9 cellular contexts compared by ENCODE assay signal in genomic region chr17:11598274-11599221, GRCh38. TPM values are rescaled to one million over a fixed set of nuclear protein-coding genes. Genes with fewer than 3 reads are reported as not detected.
DNase-seq lines count a peak whose midpoint lies in the region; ATAC-seq and TF ChIP-seq lines count a peak whose summit lies in the region.
"Had no signal": no experiment of that assay in that cellular context is flagged by ENCODE, and none has a peak within 500 bp of the region (broad histone marks: within the 10 kb centered on the region; RNA-seq: fewer than 3 reads in every experiment).

Gene DNAH9, plus strand, starts transcription at chr17:11598470. Its CDS starts 29 bp downstream, at chr17:11598499.

- peaks cover 5% of the 10 kb centered on the region for H3K4me1 Mint-ChIP-seq in mesothelial cell of epicardium

- H3K27ac ChIP-seq in esophagus muscularis mucosa (replicated peaks in 1 of 4) (peak within 1 kb of the TSS; percentile 73 to 87 (median 82)), suprapubic skin (no peak within 1 kb of the TSS)
- H3K27ac ChIP-seq: KMS-11 had no signal

- 2% methylated on average over 40 of the region's 84 CpGs for WGBS in esophagus muscularis mucosa
- WGBS in suprapubic skin, result under 1% methylated on average over 37 of the region's 84 CpGs

- peaks cover 10 to 18% (median 17%) of the 10 kb centered on the region in 4 donors for H3K4me1 ChIP-seq in esophagus muscularis mucosa
- peaks cover 11% of the 10 kb centered on the region for H3K4me1 ChIP-seq in suprapubic skin

- TF ChIP-seq EP300 in esophagus muscularis mucosa (IDR thresholded peaks at IDR 0.05) (no peak), suprapubic skin (IDR thresholded peaks at IDR 0.05) (no peak)

- peak within 1 kb of the TSS; percentile 54 for H3K4me3 Mint-ChIP-seq in mesothelial cell of epicardium

- no peak for ATAC-seq in HG03196 (IDR thresholded peaks at IDR 0.05; ENCODE audit: unreplicated experiment)

- H3K36me3 ChIP-seq in esophagus muscularis mucosa (no peaks in the 10 kb centered on the region), suprapubic skin (no peaks in the 10 kb centered on the region)

- H3K27me3 Mint-ChIP-seq in mesothelial cell of epicardium (ENCODE audit: low read depth), result peaks cover 59% of the 10 kb centered on the region

- intact Hi-C loops in esophagus muscularis mucosa (cut with DNase I), result no loop called here

- H3K36me3 Mint-ChIP-seq in mesothelial cell of epicardium, result no peaks in the 10 kb centered on the region

- no peak within 1 kb of the TSS for H3K27ac Mint-ChIP-seq in mesothelial cell of epicardium

- TF ChIP-seq CTCF in esophagus muscularis mucosa (IDR thresholded peaks at IDR 0.05) (no peak), mesothelial cell of epicardium (IDR thresholded peaks at IDR 0.05; ENCODE audit: unreplicated experiment) (no peak), suprapubic skin (IDR thresholded peaks at IDR 0.05) (no peak)

- peaks cover 0 to 5% (median 0%) of the 10 kb centered on the region in 4 donors for H3K27me3 ChIP-seq in esophagus muscularis mucosa
- peaks cover 3% of the 10 kb centered on the region for H3K27me3 ChIP-seq in suprapubic skin

- H3K4me3 ChIP-seq in esophagus muscularis mucosa (peak within 1 kb of the TSS; percentile 63 to 78 (median 70)), suprapubic skin (peak within 1 kb of the TSS; percentile 57)

- no peaks in the 10 kb centered on the region for H3K9me3 ChIP-seq in esophagus muscularis mucosa
- H3K9me3 ChIP-seq in suprapubic skin, result no peaks in the 10 kb centered on the region

- H3K9me3 Mint-ChIP-seq in mesothelial cell of epicardium, result no peaks in the 10 kb centered on the region

- DNase-seq in HT-29 (ENCODE audit: low spot score) (peak; percentile 73), SHP77 treated with DMSO at 0.1 percent for 48 hours (lab: John Stamatoyannopoulos, UW) (peak; percentile 43), esophagus muscularis mucosa (ENCODE audit: extremely low spot score) (peak; percentile 98), mesothelial cell of epicardium (ENCODE audit: low spot score in 2 of 2, unreplicated experiment in 2 of 2) (peak; percentile 91 to 93), suprapubic skin (ENCODE audit: low spot score in 2 of 2) (peak; percentile 96), SKM-1 (lab: John Stamatoyannopoulos, UW; ENCODE audit: unreplicated experiment) (no peak), SKM-1 treated with dmso at 0.1 percent for 144 hours (lab: John Stamatoyannopoulos, UW; ENCODE audit: unreplicated experiment) (no peak)

- TF ChIP-seq POLR2A in esophagus muscularis mucosa (IDR thresholded peaks at IDR 0.05; ENCODE audit: low read depth), result no peak
- TF ChIP-seq POLR2A in suprapubic skin (IDR thresholded peaks at IDR 0.05), result no peak

RNA-seq across cellular contexts. Expression of gene DNAH9, which starts in this region (rescaled TPM):
- total RNA-seq in HT-29 (2014; rRNA removed; shearing (Covaris generic)), result 0.03 TPM in 1 of 2 replicates, not detected in the other
- total RNA-seq in esophagus muscularis mucosa (under 1 TPM in 2 of 4 donors, not detected in 2; under 0.01 to 0.92 TPM), mesothelial cell of epicardium (0.35 to 0.96 TPM (median 0.47 TPM) in 3 replicates), suprapubic skin (10 to 100 TPM in 1 of 4 donors, 1 to 10 TPM in 3; 3.0 to 14.2 (median 4.1) TPM)

Comparison
In these comparisons a context has a peak if more than half of its experiments do, and no peak if none do; other contexts are left out.
1. Peak in DNase-seq in HT-29; RNA of the gene not detected or under 1 TPM.
2. Peak in DNase-seq, H3K4me3 ChIP-seq and H3K27ac ChIP-seq in esophagus muscularis mucosa; RNA of the gene not detected or under 1 TPM.
3. Peak in DNase-seq in mesothelial cell of epicardium; RNA of the gene not detected or under 1 TPM.
4. DNase-seq: peak in SHP77 treated with DMSO at 0.1 percent for 48 hours (single experiment) and suprapubic skin (2 of 2); none in SKM-1 (single experiment) and SKM-1 treated with dmso at 0.1 percent for 144 hours (single experiment).